8 cellular contexts compared by ENCODE assay signal in genomic region chr3:48194446-48195071, GRCh38. TPM values are rescaled to one million over a fixed set of nuclear protein-coding genes. Genes with fewer than 3 reads are reported as not detected.
DNase-seq lines count a peak whose midpoint lies in the region; ATAC-seq and TF ChIP-seq lines count a peak whose summit lies in the region.

No MANE protein-coding gene starts in this region.

- no peaks in the 10 kb centered on the region for H3K79me2 ChIP-seq in GM23248 (ENCODE audit: insufficient read depth)

- H3K27ac ChIP-seq in GM23248 (no peak overlapping the region), adrenal gland (no peak overlapping the region), left ventricle myocardium inferior (replicated peaks) (no peak overlapping the region)

- H4K20me1 ChIP-seq in GM23248 (ENCODE audit: insufficient read depth): no peaks in the 10 kb centered on the region

- TF ChIP-seq POLR2A in adrenal gland (IDR thresholded peaks at IDR 0.05): no peak

- H2AFZ ChIP-seq in GM23248: no peak overlapping the region

- intact Hi-C loops in CD14-positive monocyte (cut with micrococcal nuclease): loop anchor here (5.0 to 10.0 kb wide), 2 partner anchors 48 to 240 kb away; partner anchors contain the start of genes PLXNB1 (in 1 of the 2) and ZNF589 (in 1 of the 2)
- intact Hi-C loops in adrenal gland (cut with DNase I): loop anchor here in 1 of 2 donors (10.0 kb wide), 1 partner anchor 240 kb away; the partner anchor contains the start of gene PLXNB1
- intact Hi-C loops in left ventricle myocardium inferior (cut with micrococcal nuclease): no loop called here

- peaks cover 2 to 7% (median 6%) of the 10 kb centered on the region in 3 donors for H3K27me3 Mint-ChIP-seq in CD14-positive monocyte (ENCODE audit: low read depth in 3 of 3)

- H3K4me2 ChIP-seq in GM23248 (ENCODE audit: unreplicated experiment): no peak overlapping the region

- ATAC-seq in GM18511 (IDR thresholded peaks at IDR 0.05; ENCODE audit: unreplicated experiment) (no peak), HG02884 (IDR thresholded peaks at IDR 0.05; ENCODE audit: unreplicated experiment) (no peak)

- in situ Hi-C loops in GM23248 (cut with MboI): no loop called here

- no peak overlapping the region for H3K4me3 Mint-ChIP-seq in CD14-positive monocyte

- no peaks in the 10 kb centered on the region for H3K27me3 ChIP-seq in GM23248 (replicated peaks; ENCODE audit: insufficient read depth)
- no peaks in the 10 kb centered on the region for H3K27me3 ChIP-seq in adrenal gland
- H3K27me3 ChIP-seq in left ventricle myocardium inferior (ENCODE audit: low read depth): no peaks in the 10 kb centered on the region

- no peaks in the 10 kb centered on the region for H3K36me3 Mint-ChIP-seq in CD14-positive monocyte

- no peaks in the 10 kb centered on the region for H3F3A ChIP-seq in GM23248 (ENCODE audit: insufficient read depth)

- WGBS in GM23248 (ENCODE audit: low coverage in 1 of 2, low lambda C conversion rate in 2 of 2, missing lambda C conversion rate in 2 of 2), 2 experiments: 53 to 56% methylated on average over 9 of the region's 9 CpGs
- 2 to 52% (median 50%) methylated on average over 4 to 9 of the region's 9 CpGs for WGBS in adrenal gland, 4 donors

- H3K4me1 ChIP-seq in GM23248 (ENCODE audit: insufficient read depth) (no peaks in the 10 kb centered on the region), adrenal gland (replicated peaks in 1 of 2) (no peaks in the 10 kb centered on the region), left ventricle myocardium inferior (no peaks in the 10 kb centered on the region)

- peaks cover 0 to 2% (median 0%) of the 10 kb centered on the region in 7 donors for H3K9me3 Mint-ChIP-seq in CD14-positive monocyte

- no peak overlapping the region for H3K27ac Mint-ChIP-seq in CD14-positive monocyte

- H3K4me3 ChIP-seq in GM23248 (no peak overlapping the region), adrenal gland (no peak overlapping the region), left ventricle myocardium inferior (no peak overlapping the region)

- H3K9me2 ChIP-seq in GM23248 (ENCODE audit: insufficient read depth): no peaks in the 10 kb centered on the region

- H3K36me3 ChIP-seq in GM23248 (ENCODE audit: low read depth): no peaks in the 10 kb centered on the region
- no peaks in the 10 kb centered on the region for H3K36me3 ChIP-seq in adrenal gland (replicated peaks in 1 of 2)
- no peaks in the 10 kb centered on the region for H3K36me3 ChIP-seq in left ventricle myocardium inferior

- TF ChIP-seq CTCF in CD14-positive monocyte (IDR thresholded peaks at IDR 0.05) (peak; percentile 86), adrenal gland (IDR thresholded peaks at IDR 0.05) (peak; percentile 53 to 79 (median 72)), left ventricle myocardium inferior (IDR thresholded peaks at IDR 0.05; ENCODE audit: borderline replicate concordance) (peak; percentile 77)

- peaks cover 21% of the 10 kb centered on the region for H3K4me1 Mint-ChIP-seq in CD14-positive monocyte

- H3K9ac ChIP-seq in GM23248: no peak overlapping the region

- no peak for DNase-seq in CD14-positive monocyte (ENCODE audit: low spot score)
- DNase-seq in GM23248: peak; percentile 76
- peak; percentile 18 to 73 for DNase-seq in NCI-H446 (lab: John Stamatoyannopoulos, UW)
- DNase-seq in adrenal gland: peak; percentile 55 to 86 (median 66)
- DNase-seq in left ventricle myocardium inferior: peak; percentile 46
- DNase-seq in retina: peak; percentile 67

- H3K9me3 ChIP-seq in GM23248 (ENCODE audit: low read depth) (no peaks in the 10 kb centered on the region), adrenal gland (replicated peaks in 1 of 3) (no peaks in the 10 kb centered on the region), left ventricle myocardium inferior (replicated peaks) (no peaks in the 10 kb centered on the region)

RNA-seq across cellular contexts. Expression of gene CDC25A, which starts 6.3 kb away (rescaled TPM):
- polyA plus RNA-seq in CD14-positive monocyte (under 1 TPM in 1 of 2 donors, not detected in 1; 0.39 TPM), GM23248 (2016; fragmentation: Nextera tagmentation; extraction: Ambion mirVana) (1.5 TPM in 2 replicates), adrenal gland (1 to 10 TPM in 1 of 3 donors, under 1 TPM in 2; 0.57 to 3.0 (median 0.64) TPM)
- total RNA-seq in GM23248 (2014; rRNA removed; shearing (Covaris generic)): 4.3 and 4.6 TPM in 2 replicates
- total RNA-seq in adrenal gland (1 to 10 TPM; 1.0 to 2.2 (median 1.3) TPM), left ventricle myocardium inferior (0.52 TPM)

RNA-seq across cellular contexts. Expression of gene CAMP, which starts 28.7 kb away (rescaled TPM):
- polyA plus RNA-seq in CD14-positive monocyte: 1 to 10 TPM; 3.4 to 5.1 TPM
- not detected in 2 replicates for total RNA-seq in GM23248 (2014; rRNA removed; shearing (Covaris generic))
- not detected in 2 replicates for polyA plus RNA-seq in GM23248 (2016; fragmentation: Nextera tagmentation; extraction: Ambion mirVana)
- total RNA-seq in adrenal gland: not detected
- under 1 TPM in 2 of 3 donors, not detected in 1; 0.17 to 0.56 TPM for polyA plus RNA-seq in adrenal gland
- not detected for total RNA-seq in left ventricle myocardium inferior

RNA-seq across cellular contexts. Expression of gene ZNF589, which starts 46.3 kb away (rescaled TPM):
- polyA plus RNA-seq in CD14-positive monocyte (1 to 10 TPM; 1.6 TPM), GM23248 (2016; fragmentation: Nextera tagmentation; extraction: Ambion mirVana) (2.2 and 2.4 TPM in 2 replicates), adrenal gland (10 to 100 TPM in 2 of 3 donors, 1 to 10 TPM in 1; 4.1 to 22.5 (median 11.6) TPM)
- total RNA-seq in GM23248 (2014; rRNA removed; shearing (Covaris generic)): 1.9 and 2.3 TPM in 2 replicates
- total RNA-seq in adrenal gland (10 to 100 TPM in 7 of 8 donors, 1 to 10 TPM in 1; 8.7 to 30.9 (median 12.6) TPM), left ventricle myocardium inferior (6.6 TPM)
